15 cellular contexts compared by ENCODE assay signal in the genomic region with DNA sequence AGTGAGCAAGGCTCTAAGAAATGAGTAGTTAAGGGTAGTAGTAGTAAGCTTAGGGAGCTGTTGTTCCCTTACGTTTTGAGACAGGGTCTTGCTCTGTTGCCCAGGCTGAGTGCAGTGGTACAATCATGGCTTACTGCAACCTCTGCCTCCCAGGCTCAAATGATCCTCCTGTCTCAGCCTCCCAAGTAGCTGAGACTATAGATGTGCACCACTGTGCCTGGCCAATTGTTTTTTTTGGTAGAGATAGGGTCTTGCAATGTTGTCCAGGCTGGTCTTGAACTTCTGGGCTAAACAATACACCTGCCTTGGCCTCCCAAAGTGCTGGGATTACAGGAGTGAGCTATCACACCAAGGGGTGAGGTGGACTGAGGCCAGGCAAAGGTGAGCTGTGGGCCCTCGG. TPM values are rescaled to one million over a fixed set of nuclear protein-coding genes. Genes with fewer than 3 reads are reported as not detected.
DNase-seq lines count a peak whose midpoint lies in the region; ATAC-seq and TF ChIP-seq lines count a peak whose summit lies in the region.
"Had no signal": no experiment of that assay in that cellular context is flagged by ENCODE, and none has a peak within 500 bp of the region (broad histone marks: within the 10 kb centered on the region; RNA-seq: fewer than 3 reads in every experiment).

No MANE protein-coding gene starts in this region.

- H3K27me3 ChIP-seq in NT2/D1 (ENCODE audit: insufficient read depth, insufficient read length): no peaks in the 10 kb centered on the region
- no peaks in the 10 kb centered on the region for H3K27me3 ChIP-seq in esophagus muscularis mucosa
- H3K27me3 ChIP-seq in stomach smooth muscle (ENCODE audit: control insufficient read depth in 1 of 2, insufficient read depth in 2 of 2, low read length in 2 of 2): no peaks in the 10 kb centered on the region
- H3K27me3 ChIP-seq: MG63 had no signal

- WGBS in esophagus muscularis mucosa: 93% methylated on average over 2 of the region's 2 CpGs

- no peak for TF ChIP-seq POLR2A in esophagus muscularis mucosa (IDR thresholded peaks at IDR 0.05; ENCODE audit: low read depth)

- H3K27ac Mint-ChIP-seq in stimulated activated naive B cell treated with anti-CD40 and anti-IgM and Interleukin-4, amounts not matched to agents 10 μg/mL and 1 μg/mL and 100 μg/mL, for 72 hours: no peak overlapping the region
- H3K27ac Mint-ChIP-seq: GM23338 had no signal

- TF ChIP-seq EP300 in esophagus muscularis mucosa (IDR thresholded peaks at IDR 0.05): no peak

- POLR2A ChIA-PET in HEK293 (lab: Yijun Ruan, JAX): interaction anchor here (1.4 kb wide), 1 partner anchor 9 kb away, joined by 6 read pairs; no protein-coding TSS in a partner anchor

- H3K36me3 Mint-ChIP-seq in stimulated activated naive B cell treated with anti-CD40 and anti-IgM and Interleukin-4, amounts not matched to agents 10 μg/mL and 1 μg/mL and 100 μg/mL, for 72 hours: peaks cover 3 to 19% of the 10 kb centered on the region in 2 donors

- TF ChIP-seq CTCF in HEK293 (tag by site-specific recombination; IDR thresholded peaks at IDR 0.05) (no peak), esophagus muscularis mucosa (IDR thresholded peaks at IDR 0.05) (no peak)

- intact Hi-C loops in esophagus muscularis mucosa (cut with DNase I): no loop called here

- DNase-seq in NT2/D1 (ENCODE audit: low read depth, low spot score): no peak
- DNase-seq in esophagus muscularis mucosa (ENCODE audit: extremely low spot score): no peak
- DNase-seq in stimulated activated CD4-positive, alpha-beta T cell treated with anti-CD3 and anti-CD28 coated beads, Interleukin-12 subunit alpha, Interleukin-12 subunit beta, amount 100 ng/mL, for 4 hours: no peak
- DNase-seq in activated CD8-positive, alpha-beta memory T cell treated with anti-CD3 and anti-CD28 coated beads, Interleukin-2, amount 50 U/mL, for 4 hours: no peak
- no peak for DNase-seq in stimulated activated naive B cell treated with anti-CD40 and anti-IgM and Interleukin-4, amounts not matched to agents 10 μg/mL and 1 μg/mL and 100 μg/mL, for 72 hours
- DNase-seq: DMS79 treated with DMSO at 0.1 percent for 48 hours, NCI-H1092, NCI-H1694 treated with DMSO at 0.1 percent for 48 hours, NCI-H510A, NCI-H748 treated with DMSO at 0.1 percent for 48 hours had no signal

- H3K4me1 ChIP-seq in HEK293 (ENCODE audit: control insufficient read depth, insufficient read depth, low read length): no peaks in the 10 kb centered on the region; the same call in 1 of the 2 replicates
- peaks cover 8% of the 10 kb centered on the region for H3K4me1 ChIP-seq in NT2/D1 (ENCODE audit: insufficient read depth, insufficient read length)
- H3K4me1 ChIP-seq in esophagus muscularis mucosa: peaks cover 19 to 34% (median 26%) of the 10 kb centered on the region in 4 donors
- peaks cover 24% of the 10 kb centered on the region for H3K4me1 ChIP-seq in stomach smooth muscle (ENCODE audit: control insufficient read depth, insufficient read depth, low read length)

- H3K9ac ChIP-seq in NT2/D1 (ENCODE audit: insufficient read length, low read depth) (peak overlapping the region; percentile 42), stomach smooth muscle (ENCODE audit: low read length in 2 of 2) (no peak overlapping the region)

- no peak for ATAC-seq in GM18867 (IDR thresholded peaks at IDR 0.05; ENCODE audit: unreplicated experiment)
- no peak for ATAC-seq in stimulated activated naive B cell treated with anti-CD40 and anti-IgM and Interleukin-4, amounts not matched to agents 10 μg/mL and 1 μg/mL and 100 μg/mL, for 72 hours (replicated peaks)

- H3K4me3 Mint-ChIP-seq in stimulated activated naive B cell treated with anti-CD40 and anti-IgM and Interleukin-4, amounts not matched to agents 10 μg/mL and 1 μg/mL and 100 μg/mL, for 72 hours: no peak overlapping the region
- H3K4me3 Mint-ChIP-seq: GM23338 had no signal

- peaks cover 13 to 25% of the 10 kb centered on the region in 2 donors for H3K9me3 Mint-ChIP-seq in stimulated activated naive B cell treated with anti-CD40 and anti-IgM and Interleukin-4, amounts not matched to agents 10 μg/mL and 1 μg/mL and 100 μg/mL, for 72 hours

- peaks cover 26 to 29% of the 10 kb centered on the region in 2 donors for H3K27me3 Mint-ChIP-seq in stimulated activated naive B cell treated with anti-CD40 and anti-IgM and Interleukin-4, amounts not matched to agents 10 μg/mL and 1 μg/mL and 100 μg/mL, for 72 hours

- H3K4me1 Mint-ChIP-seq in stimulated activated naive B cell treated with anti-CD40 and anti-IgM and Interleukin-4, amounts not matched to agents 10 μg/mL and 1 μg/mL and 100 μg/mL, for 72 hours: peaks cover 20 to 30% of the 10 kb centered on the region in 2 donors
- H3K4me1 Mint-ChIP-seq: GM23338 had no signal

- H3K4me3 ChIP-seq in HEK293 (ENCODE audit: low read depth, low read length) (no peak overlapping the region), NT2/D1 (ENCODE audit: insufficient read length, low read depth) (no peak overlapping the region), esophagus muscularis mucosa (no peak overlapping the region), stomach smooth muscle (ENCODE audit: low read length in 2 of 2) (peak overlapping the region in 1 of 2 donors; percentile 64)
- H3K4me3 ChIP-seq: GM23338, MG63 had no signal

- H3K9me3 ChIP-seq in HEK293 (ENCODE audit: control insufficient read depth, insufficient read depth, low read depth, low read length) (no peaks in the 10 kb centered on the region), NT2/D1 (ENCODE audit: insufficient read depth, low read length) (peaks cover 30% of the 10 kb centered on the region), esophagus muscularis mucosa (peaks cover 0 to 16% (median 2%) of the 10 kb centered on the region in 4 donors), stomach smooth muscle (ENCODE audit: control insufficient read depth in 2 of 2, low read length in 2 of 2) (peaks cover 4 to 6% of the 10 kb centered on the region in 2 donors)
- H3K9me3 ChIP-seq: MG63 had no signal

- CTCF ChIA-PET in HEK293 (lab: Yijun Ruan, JAX): interaction anchor here (0.6 to 1.3 kb wide), 3 partner anchors 34 to 422 kb away, joined by 3 to 4 read pairs (median 3); no protein-coding TSS in a partner anchor

- no peaks in the 10 kb centered on the region for H3K36me3 ChIP-seq in HEK293 (ENCODE audit: control insufficient read depth in 2 of 2, insufficient read depth in 1 of 2, low read length in 2 of 2)
- no peaks in the 10 kb centered on the region for H3K36me3 ChIP-seq in NT2/D1 (ENCODE audit: insufficient read depth, insufficient read length, low read length)
- no peaks in the 10 kb centered on the region for H3K36me3 ChIP-seq in esophagus muscularis mucosa
- H3K36me3 ChIP-seq in stomach smooth muscle (ENCODE audit: control insufficient read depth in 2 of 2, insufficient read depth in 2 of 2, low read length in 2 of 2): no peaks in the 10 kb centered on the region
- H3K36me3 ChIP-seq: MG63 had no signal

- H3K27ac ChIP-seq in HEK293 (ENCODE audit: extremely low read depth, low read depth, low read length): no peak overlapping the region
- peak overlapping the region in 3 of 4 donors; percentile 18 to 68 (median 49) for H3K27ac ChIP-seq in esophagus muscularis mucosa (replicated peaks in 1 of 4)
- peak overlapping the region; percentile 82 for H3K27ac ChIP-seq in stomach smooth muscle (ENCODE audit: low read length)

TF ChIP-seq in HEK293, 187 proteins besides CTCF, POLR2A, EP300 and RAD21:
- TF ChIP-seq MZF1 (tag by site-specific recombination; IDR thresholded peaks at IDR 0.05; ENCODE audit: borderline replicate concordance): no peak
- TF ChIP-seq ZNF121 (tag by site-specific recombination; IDR thresholded peaks at IDR 0.05): peak; percentile 66

RNA-seq across cellular contexts. Expression of a gene that starts 10.0 kb away (rescaled TPM):
- 1 to 10 TPM in 3 of 4 donors, under 1 TPM in 1; 0.50 to 4.2 (median 2.6) TPM for total RNA-seq in esophagus muscularis mucosa
